Comparison of ENCODE assay signal across 21 cellular contexts in the genomic region with DNA sequence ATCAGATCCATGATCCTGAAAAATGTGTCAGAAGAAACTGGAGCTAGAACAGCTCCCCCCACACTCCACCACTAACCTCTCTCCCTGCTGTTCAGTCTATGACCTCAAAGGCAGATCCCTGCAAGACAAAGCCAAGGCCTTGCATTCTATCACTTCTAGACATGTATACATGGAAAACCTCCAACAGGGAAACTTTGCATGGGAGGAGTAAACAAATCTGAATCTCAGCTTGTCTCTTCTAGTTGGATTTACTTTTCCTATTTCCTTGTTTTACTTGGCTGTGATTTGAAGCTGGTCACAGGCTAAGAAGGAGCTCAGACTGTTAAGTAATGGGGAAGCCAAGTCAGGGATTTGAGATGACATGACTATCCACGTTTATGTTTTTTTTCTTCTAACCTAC.
A peak's percentile ranks its signal among the peaks of the same experiment; 100 is the strongest.
DNase-seq lines count a peak whose midpoint lies in the region; ATAC-seq and TF ChIP-seq lines count a peak whose summit lies in the region.
"Had no signal": no experiment of that assay in that cellular context is flagged by ENCODE, and none has a peak within 500 bp of the region (broad histone marks: within the 10 kb centered on the region; RNA-seq: fewer than 3 reads in every experiment).

No MANE protein-coding gene starts in this region.

- H3K27me3 ChIP-seq in upper lobe of right lung (no peaks in the 10 kb centered on the region), upper lobe of left lung (no peaks in the 10 kb centered on the region)

- H3K4me3 ChIP-seq in upper lobe of right lung (no peak overlapping the region), upper lobe of left lung (no peak overlapping the region)
- H3K4me3 ChIP-seq: A549, GM12878, GM23248, HAP-1 had no signal

- TF ChIP-seq CTCF in nephron (IDR thresholded peaks at IDR 0.05; ENCODE audit: unreplicated experiment in 3 of 3) (no peak), upper lobe of right lung (IDR thresholded peaks at IDR 0.05) (no peak), upper lobe of left lung (IDR thresholded peaks at IDR 0.05) (no peak)

- TF ChIP-seq EP300 in upper lobe of left lung (IDR thresholded peaks at IDR 0.05): no peak

- no peaks in the 10 kb centered on the region for H3K9me3 Mint-ChIP-seq in nephron
- peaks cover 8 to 10% of the 10 kb centered on the region in 2 donors for H3K9me3 Mint-ChIP-seq in effector memory CD8-positive, alpha-beta T cell

- H3K27ac ChIP-seq in upper lobe of right lung: no peak overlapping the region
- no peak overlapping the region for H3K27ac ChIP-seq in upper lobe of left lung
- H3K27ac ChIP-seq: 22Rv1, A549, GM23248 had no signal

- peak overlapping the region in 2 of 3 experiments; percentile 10 to 43 for H3K27ac Mint-ChIP-seq in nephron
- no peak overlapping the region for H3K27ac Mint-ChIP-seq in effector memory CD8-positive, alpha-beta T cell
- H3K27ac Mint-ChIP-seq: CD14-positive monocyte; CD4-positive, alpha-beta memory T cell had no signal

- no peak for TF ChIP-seq POLR2A in upper lobe of left lung (IDR thresholded peaks at IDR 0.05)

- DNase-seq in left ventricle myocardium superior: no peak
- no peak for DNase-seq in Right ventricle myocardium superior
- peak; percentile 4 for DNase-seq in left kidney (ENCODE audit: low read depth, low spot score)
- no peak for DNase-seq in upper lobe of right lung
- no peak for DNase-seq in upper lobe of left lung
- DNase-seq in stimulated activated CD4-positive, alpha-beta T cell treated with anti-CD3 and anti-CD28 coated beads, Interleukin-15, amount 100 ng/mL, for 24 hours: no peak
- DNase-seq in effector memory CD8-positive, alpha-beta T cell: no peak
- DNase-seq: AML-193; CD4-positive, alpha-beta memory T cell; DMS 273 treated with DMSO at 0.1 percent for 48 hours; DMS53; DND-41; EL; GM23248 had no signal

- no peaks in the 10 kb centered on the region for H3K36me3 ChIP-seq in upper lobe of right lung
- no peaks in the 10 kb centered on the region for H3K36me3 ChIP-seq in upper lobe of left lung
- H3K36me3 ChIP-seq: HAP-1 had no signal

- peaks cover 17% of the 10 kb centered on the region for H3K4me1 Mint-ChIP-seq in nephron
- H3K4me1 Mint-ChIP-seq in effector memory CD8-positive, alpha-beta T cell (ENCODE audit: low read depth in 2 of 2): no peaks in the 10 kb centered on the region
- H3K4me1 Mint-ChIP-seq: CD14-positive monocyte; CD4-positive, alpha-beta memory T cell had no signal

- peaks cover 8% of the 10 kb centered on the region for H3K27me3 Mint-ChIP-seq in nephron (ENCODE audit: low read depth)
- H3K27me3 Mint-ChIP-seq in effector memory CD8-positive, alpha-beta T cell: no peaks in the 10 kb centered on the region
- H3K27me3 Mint-ChIP-seq: CD4-positive, alpha-beta memory T cell had no signal

- ATAC-seq in left ventricle myocardium superior: peak; percentile 47
- no peak for ATAC-seq in Right ventricle myocardium superior (ENCODE audit: poor library complexity)
- peak; percentile 34 for ATAC-seq in upper lobe of right lung
- no peak for ATAC-seq in upper lobe of left lung (ENCODE audit: low FRiP score in 2 of 2)
- ATAC-seq in effector memory CD8-positive, alpha-beta T cell (replicated peaks): no peak
- ATAC-seq: A549, GM12878, HepG2 had no signal

- no peak overlapping the region for H3K4me3 Mint-ChIP-seq in nephron
- H3K4me3 Mint-ChIP-seq in effector memory CD8-positive, alpha-beta T cell: no peak overlapping the region
- H3K4me3 Mint-ChIP-seq: CD14-positive monocyte; CD4-positive, alpha-beta memory T cell had no signal

- WGBS in upper lobe of left lung, 2 donors: 13 to 17% methylated on average over 1 of the region's 1 CpG

- intact Hi-C loops in left ventricle myocardium superior (cut with micrococcal nuclease): no loop called here
- intact Hi-C loops in Right ventricle myocardium superior (cut with DNase I): no loop called here
- intact Hi-C loops in upper lobe of right lung (cut with DNase I): no loop called here

- H3K36me3 Mint-ChIP-seq in nephron (ENCODE audit: low read depth): no peaks in the 10 kb centered on the region
- no peaks in the 10 kb centered on the region for H3K36me3 Mint-ChIP-seq in effector memory CD8-positive, alpha-beta T cell (ENCODE audit: insufficient read depth)
- H3K36me3 Mint-ChIP-seq: CD14-positive monocyte; CD4-positive, alpha-beta memory T cell had no signal

- H3K4me1 ChIP-seq in upper lobe of right lung (no peaks in the 10 kb centered on the region), upper lobe of left lung (no peaks in the 10 kb centered on the region)
- H3K4me1 ChIP-seq: A549, HAP-1 had no signal

- H3K9me3 ChIP-seq in upper lobe of right lung (no peaks in the 10 kb centered on the region), upper lobe of left lung (no peaks in the 10 kb centered on the region)
- H3K9me3 ChIP-seq: A549, HAP-1 had no signal

Comparison
In these comparisons a context has a peak if more than half of its experiments do, and no peak if none do; other contexts are left out.
1. ATAC-seq: peak in left ventricle myocardium superior (single experiment) and upper lobe of right lung (single experiment); none in Right ventricle myocardium superior (single experiment), upper lobe of left lung (0 of 2) and effector memory CD8-positive, alpha-beta T cell (single experiment).
2. H3K27ac Mint-ChIP-seq: peak in nephron (2 of 3); none in effector memory CD8-positive, alpha-beta T cell (0 of 2).